ENCODE assay signal across 11 cellular contexts in genomic region chr1:177800386-177801058, GRCh38.
DNase-seq lines count a peak whose midpoint lies in the region; ATAC-seq and TF ChIP-seq lines count a peak whose summit lies in the region.
"Had no signal": no experiment of that assay in that cellular context is flagged by ENCODE, and none has a peak within 500 bp of the region (broad histone marks: within the 10 kb centered on the region; RNA-seq: fewer than 3 reads in every experiment).

No MANE protein-coding gene starts in this region.

- DNase-seq in SHP77 treated with DMSO at 0.1 percent for 48 hours (lab: John Stamatoyannopoulos, UW) (peak; percentile 13), SHP77 (lab: John Stamatoyannopoulos, UW) (no peak), RPMI7951 (ENCODE audit: low read depth) (peak; percentile 46), coronary artery (ENCODE audit: low spot score) (no peak), GM19238 (ENCODE audit: insufficient read length, low spot score) (no peak), chondrocyte (ENCODE audit: low spot score) (no peak)
- DNase-seq: GOT3 had no signal

- peak; percentile 85 for ATAC-seq in HG03175 (IDR thresholded peaks at IDR 0.05; ENCODE audit: unreplicated experiment)
- ATAC-seq: A549 had no signal

- H3K27me3 Mint-ChIP-seq in chondrocyte (ENCODE audit: low read depth) = peaks cover 30% of the 10 kb centered on the region

- H3K27ac ChIP-seq in skeletal muscle tissue (ENCODE audit: low read depth, low read length) = peak overlapping the region; percentile 13
- H3K27ac ChIP-seq in coronary artery = no peak overlapping the region
- H3K27ac ChIP-seq: A549, neutrophil had no signal

- no peak overlapping the region for H3K27ac Mint-ChIP-seq in chondrocyte (ENCODE audit: unreplicated experiment)

- no peaks in the 10 kb centered on the region for H3K36me3 ChIP-seq in skeletal muscle tissue (ENCODE audit: control insufficient read depth in 3 of 3, insufficient read depth in 3 of 3, low read length in 3 of 3)
- H3K36me3 ChIP-seq: neutrophil had no signal

- no peak overlapping the region for H3K4me3 Mint-ChIP-seq in chondrocyte (ENCODE audit: unreplicated experiment)

- H3K4me1 ChIP-seq in skeletal muscle tissue (ENCODE audit: control insufficient read depth in 3 of 3, insufficient read depth in 3 of 3, low read length in 3 of 3) = peaks cover 22 to 26% (median 23%) of the 10 kb centered on the region in 3 donors
- H3K4me1 ChIP-seq: A549 had no signal

- no peak for TF ChIP-seq CTCF in coronary artery (IDR thresholded peaks at IDR 0.05)
- no peak for TF ChIP-seq CTCF in chondrocyte (IDR thresholded peaks at IDR 0.05)

- H3K9me3 Mint-ChIP-seq in chondrocyte (ENCODE audit: low read depth) = peaks cover 11% of the 10 kb centered on the region

- H3K36me3 Mint-ChIP-seq in chondrocyte (ENCODE audit: low read depth) = no peaks in the 10 kb centered on the region

- no peaks in the 10 kb centered on the region for H3K27me3 ChIP-seq in skeletal muscle tissue (ENCODE audit: control insufficient read depth in 3 of 3, insufficient read depth in 3 of 3, low read length in 3 of 3)
- H3K27me3 ChIP-seq: neutrophil had no signal

- no peak overlapping the region for H3K9ac ChIP-seq in skeletal muscle tissue (ENCODE audit: low read depth in 1 of 3, low read length in 3 of 3)

- H3K9me3 ChIP-seq in skeletal muscle tissue (ENCODE audit: control insufficient read depth in 3 of 3, low read length in 3 of 3) = peaks cover 0 to 2% (median 0%) of the 10 kb centered on the region in 3 donors
- H3K9me3 ChIP-seq: A549, neutrophil had no signal

- no peaks in the 10 kb centered on the region for H3K4me1 Mint-ChIP-seq in chondrocyte (ENCODE audit: low read depth)

- H3K4me3 ChIP-seq in skeletal muscle tissue (ENCODE audit: low read length in 3 of 3) = no peak overlapping the region
- H3K4me3 ChIP-seq in coronary artery = no peak overlapping the region
- H3K4me3 ChIP-seq: A549 had no signal

Comparison
In these comparisons a context has a peak if more than half of its experiments do, and no peak if none do; other contexts are left out.
1. DNase-seq: peak in SHP77 treated with DMSO at 0.1 percent for 48 hours (single experiment) and RPMI7951 (single experiment); none in SHP77 (0 of 2), coronary artery (single experiment), GM19238 (single experiment) and chondrocyte (single experiment).